ENCODE assay signal across 8 cellular contexts in genomic region chr7:158976849-158977593, GRCh38.
DNase-seq lines count a peak whose midpoint lies in the region; ATAC-seq lines count a peak whose summit lies in the region.

No MANE protein-coding gene starts in this region.

- ATAC-seq in GM19351 (IDR thresholded peaks at IDR 0.05; ENCODE audit: unreplicated experiment) (peak; percentile 80), HG03469 (IDR thresholded peaks at IDR 0.05; ENCODE audit: unreplicated experiment) (peak; percentile 82)

- DNase-seq in C1 segment of cervical spinal cord (lab: John Stamatoyannopoulos, UW) (peak in 9 of 14 donors; percentile 13 to 65 (median 30)), NK-92 (lab: John Stamatoyannopoulos, UW; ENCODE audit: unreplicated experiment) (peak; percentile 35), epidermal melanocyte (ENCODE audit: insufficient read length, low spot score) (peak; percentile 96), mucosa of gallbladder (ENCODE audit: low spot score) (peak; percentile 88)
- peak; percentile 66 to 93 (median 91) for DNase-seq in activated CD8-positive, alpha-beta memory T cell treated with anti-CD3 and anti-CD28 coated beads for 48 hours (ENCODE audit: low read depth in 2 of 3, low spot score in 2 of 3)
- DNase-seq in stimulated activated CD8-positive, alpha-beta memory T cell treated with anti-CD3 and anti-CD28 coated beads, Interleukin-2, amount 100 ng/mL, for 48 hours (ENCODE audit: low read depth in 2 of 2): peak; percentile 75 to 91

Comparison
In these comparisons a context has a peak if more than half of its experiments do, and no peak if none do; other contexts are left out.
1. Peak in every context shown above with its lines: DNase-seq and ATAC-seq.
2. DNase-seq: peak in every context shown above with its lines; median percentile 96 in epidermal melanocyte; 91 in activated CD8-positive, alpha-beta memory T cell treated with anti-CD3 and anti-CD28 coated beads for 48 hours; 88 in mucosa of gallbladder; 83 in stimulated activated CD8-positive, alpha-beta memory T cell treated with anti-CD3 and anti-CD28 coated beads, Interleukin-2, amount 100 ng/mL, for 48 hours; 35 in NK-92; 30 in C1 segment of cervical spinal cord.